ENCODE assay signal across 7 cellular contexts in genomic region chr12:56684745-56685369, GRCh38. TPM values are rescaled to one million over a fixed set of nuclear protein-coding genes. Genes with fewer than 3 reads are reported as not detected.
DNase-seq lines count a peak whose midpoint lies in the region; ATAC-seq and TF ChIP-seq lines count a peak whose summit lies in the region.

No MANE protein-coding gene starts in this region.

- no peaks in the 10 kb centered on the region for H3K36me3 ChIP-seq in smooth muscle cell (ENCODE audit: low read depth)

- 33% methylated on average over 8 of the region's 8 CpGs for WGBS in right cardiac atrium
- WGBS in smooth muscle cell (ENCODE audit: low lambda C conversion rate), result 42% methylated on average over 8 of the region's 8 CpGs

- peak overlapping the region; percentile 98 for H3K27ac Mint-ChIP-seq in activated CD8-positive, alpha-beta T cell treated with anti-CD3 and anti-CD28 coated beads for 36 hours

- peak overlapping the region; percentile 96 for H3K4me3 Mint-ChIP-seq in activated CD8-positive, alpha-beta T cell treated with anti-CD3 and anti-CD28 coated beads for 36 hours

- H3K36me3 Mint-ChIP-seq in activated CD8-positive, alpha-beta T cell treated with anti-CD3 and anti-CD28 coated beads for 36 hours (ENCODE audit: low read depth), result peaks cover 62% of the 10 kb centered on the region

- peaks cover 9% of the 10 kb centered on the region for H3F3A ChIP-seq in smooth muscle cell (ENCODE audit: low read depth)

- peaks cover 2% of the 10 kb centered on the region for H3K9me3 Mint-ChIP-seq in activated CD8-positive, alpha-beta T cell treated with anti-CD3 and anti-CD28 coated beads for 36 hours

- no peak overlapping the region for H3K27ac ChIP-seq in right cardiac atrium (ENCODE audit: low read length)
- H3K27ac ChIP-seq in smooth muscle cell (ENCODE audit: low read depth), result peak overlapping the region; percentile 9
- no peak overlapping the region for H3K27ac ChIP-seq in substantia nigra (ENCODE audit: low read depth, low read length, poor library complexity, severe bottlenecking)

- H3K4me1 ChIP-seq in right cardiac atrium (ENCODE audit: control insufficient read depth, insufficient read depth, low read length) (no peaks in the 10 kb centered on the region), smooth muscle cell (ENCODE audit: low read depth) (peaks cover 16% of the 10 kb centered on the region)

- H3K27me3 ChIP-seq in right cardiac atrium (ENCODE audit: control insufficient read depth, insufficient read depth), result no peaks in the 10 kb centered on the region
- H3K27me3 ChIP-seq in smooth muscle cell (ENCODE audit: low read depth), result no peaks in the 10 kb centered on the region

- no peaks in the 10 kb centered on the region for H3K27me3 Mint-ChIP-seq in activated CD8-positive, alpha-beta T cell treated with anti-CD3 and anti-CD28 coated beads for 36 hours

- H3K4me2 ChIP-seq in smooth muscle cell, result peak overlapping the region; percentile 96

- peaks cover 33% of the 10 kb centered on the region for H3K4me1 Mint-ChIP-seq in activated CD8-positive, alpha-beta T cell treated with anti-CD3 and anti-CD28 coated beads for 36 hours (ENCODE audit: low read depth)

- no peak for TF ChIP-seq CTCF in activated CD8-positive, alpha-beta T cell treated with anti-CD3 and anti-CD28 coated beads for 36 hours (IDR thresholded peaks at IDR 0.05)
- no peak for TF ChIP-seq CTCF in smooth muscle cell (IDR thresholded peaks at IDR 0.05; ENCODE audit: borderline replicate concordance, insufficient read depth, poor library complexity, severe bottlenecking)

- DNase-seq in HT-29 (ENCODE audit: low spot score), result peak; percentile 56
- DNase-seq in activated CD8-positive, alpha-beta T cell treated with anti-CD3 and anti-CD28 coated beads for 36 hours, result no peak
- DNase-seq in right cardiac atrium, result no peak
- no peak for DNase-seq in smooth muscle cell (lab: John Stamatoyannopoulos, UW; ENCODE audit: unreplicated experiment)
- DNase-seq in HuH-7.5 (ENCODE audit: low spot score), result no peak
- no peak for DNase-seq in AML-193 (lab: John Stamatoyannopoulos, UW)
- DNase-seq in substantia nigra (lab: John Stamatoyannopoulos, UW), result no peak

- CTCF ChIA-PET in activated CD8-positive, alpha-beta T cell treated with anti-CD3 and anti-CD28 coated beads for 36 hours (lab: Charles Lee), result interaction anchor here (0.6 to 2.7 kb wide), 10 partner anchors 14 to 428 kb away, joined by 3 to 16 read pairs (median 4); no protein-coding TSS in a partner anchor

- H3K9ac ChIP-seq in smooth muscle cell (ENCODE audit: low read depth), result peak overlapping the region; percentile 2

- H3K4me3 ChIP-seq in right cardiac atrium (ENCODE audit: low read length) (peak overlapping the region; percentile 8), smooth muscle cell (peak overlapping the region; percentile 92)

- intact Hi-C loops in activated CD8-positive, alpha-beta T cell treated with anti-CD3 and anti-CD28 coated beads for 36 hours (cut with micrococcal nuclease), result loop anchor here (5.0 to 10.0 kb wide), 3 partner anchors 37 to 380 kb away; no protein-coding TSS in a partner anchor
- intact Hi-C loops in right cardiac atrium (cut with DNase I), result loop anchor here in 1 of 4 donors (5.0 kb wide), 2 partner anchors 37 to 38 kb away; partner anchors contain the start of gene ATP5F1B

- no peak for ATAC-seq in activated CD8-positive, alpha-beta T cell treated with anti-CD3 and anti-CD28 coated beads for 36 hours
- no peak for ATAC-seq in right cardiac atrium

- POLR2A ChIA-PET in activated CD8-positive, alpha-beta T cell treated with anti-CD3 and anti-CD28 coated beads for 36 hours (lab: Charles Lee), result interaction anchor here (0.6 to 6.9 kb wide), 12 partner anchors 10 to 568 kb away, joined by 3 to 74 read pairs (median 8); partner anchors contain the start of genes ATP5F1B, NACA and PRIM1

- H4K20me1 ChIP-seq in smooth muscle cell (ENCODE audit: low read depth), result peaks cover 74% of the 10 kb centered on the region

- H2AFZ ChIP-seq in smooth muscle cell (ENCODE audit: low read depth), result no peak overlapping the region

- H3K9me3 ChIP-seq in right cardiac atrium (ENCODE audit: control insufficient read depth, low read length) (no peaks in the 10 kb centered on the region), smooth muscle cell (replicated peaks; ENCODE audit: low read depth) (no peaks in the 10 kb centered on the region)

- peaks cover 79% of the 10 kb centered on the region for H3K79me2 ChIP-seq in smooth muscle cell (ENCODE audit: low read depth)

RNA-seq across cellular contexts. Expression of gene PTGES3, which starts 3.2 kb away (rescaled TPM):
- 80.2 and 83.4 TPM in 2 replicates for total RNA-seq in HT-29 (2014; rRNA removed; shearing (Covaris generic))
- total RNA-seq in activated CD8-positive, alpha-beta T cell treated with anti-CD3 and anti-CD28 coated beads for 36 hours, result 100 to 1,000 TPM; 381 to 406 TPM
- total RNA-seq in right cardiac atrium, result 100 to 1,000 TPM; 127 to 176 (median 150) TPM
- 116 TPM for polyA plus RNA-seq in right cardiac atrium
- 128 TPM in 2 replicates for total RNA-seq in smooth muscle cell
- 160 and 165 TPM in 2 replicates for polyA plus RNA-seq in smooth muscle cell

RNA-seq across cellular contexts. Expression of gene ATP5F1B, which starts 39.1 kb away (rescaled TPM):
- 397 and 447 TPM in 2 replicates for total RNA-seq in HT-29 (2014; rRNA removed; shearing (Covaris generic))
- 100 to 1,000 TPM; 859 to 869 TPM for total RNA-seq in activated CD8-positive, alpha-beta T cell treated with anti-CD3 and anti-CD28 coated beads for 36 hours
- total RNA-seq in right cardiac atrium (1,000 to 10,000 TPM; 1,684 to 2,029 (median 1,762) TPM), smooth muscle cell (489 and 498 TPM in 2 replicates)
- polyA plus RNA-seq in right cardiac atrium (1,409 TPM), smooth muscle cell (953 and 954 TPM in 2 replicates)

RNA-seq across cellular contexts. Expression of gene NACA, which starts 40.2 kb away (rescaled TPM):
- total RNA-seq in HT-29 (2014; rRNA removed; shearing (Covaris generic)), result 1,132 and 1,145 TPM in 2 replicates
- total RNA-seq in activated CD8-positive, alpha-beta T cell treated with anti-CD3 and anti-CD28 coated beads for 36 hours, result 1,000 to 10,000 TPM; 1,203 to 1,221 TPM
- total RNA-seq in right cardiac atrium (100 to 1,000 TPM; 541 to 618 (median 568) TPM), smooth muscle cell (906 and 1,062 TPM in 2 replicates)
- polyA plus RNA-seq in right cardiac atrium (852 TPM), smooth muscle cell (625 and 713 TPM in 2 replicates)

RNA-seq across cellular contexts. Expression of gene BAZ2A, which starts 54.7 kb away (rescaled TPM):
- 43.3 and 47.1 TPM in 2 replicates for total RNA-seq in HT-29 (2014; rRNA removed; shearing (Covaris generic))
- 10 to 100 TPM; 80.1 to 89.3 TPM for total RNA-seq in activated CD8-positive, alpha-beta T cell treated with anti-CD3 and anti-CD28 coated beads for 36 hours
- total RNA-seq in right cardiac atrium (10 to 100 TPM; 38.4 to 49.2 (median 48.1) TPM), smooth muscle cell (33.4 and 34.1 TPM in 2 replicates)
- polyA plus RNA-seq in right cardiac atrium (30.2 TPM), smooth muscle cell (26.2 and 38.3 TPM in 2 replicates)
